Comparison of ENCODE assay signal across 26 cellular contexts in the genomic region with DNA sequence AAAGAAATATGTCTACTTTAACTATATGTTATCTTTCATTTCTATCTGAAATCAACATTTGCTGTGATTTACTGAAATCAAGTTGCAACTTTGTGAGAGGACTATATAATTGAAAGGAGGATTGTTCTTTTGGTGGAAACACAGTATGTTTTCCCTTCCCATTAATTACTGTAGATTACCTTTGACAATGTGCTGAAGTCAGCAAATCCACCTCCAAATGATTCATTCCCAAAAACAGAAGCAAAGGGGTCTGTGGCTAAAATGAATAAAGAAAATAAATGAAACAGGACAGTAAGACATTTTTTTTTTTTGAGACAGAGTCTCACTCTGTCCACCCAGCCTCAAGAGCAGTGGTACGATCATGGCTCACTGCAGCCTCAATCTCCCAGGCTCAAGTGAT. TPM values are rescaled to one million over a fixed set of nuclear protein-coding genes. Genes with fewer than 3 reads are reported as not detected.
DNase-seq lines count a peak whose midpoint lies in the region; ATAC-seq, FAIRE-seq and TF ChIP-seq lines count a peak whose summit lies in the region.
"Had no signal": no experiment of that assay in that cellular context is flagged by ENCODE, and none has a peak within 500 bp of the region (broad histone marks: within the 10 kb centered on the region; RNA-seq: fewer than 3 reads in every experiment).

No MANE protein-coding gene starts in this region.

- H3K27me3 ChIP-seq in HepG2 (ENCODE audit: control insufficient read depth in 1 of 2, insufficient read depth in 2 of 2, low read length in 2 of 2): no peaks in the 10 kb centered on the region
- H3K27me3 ChIP-seq in right lobe of liver: no peaks in the 10 kb centered on the region
- no peaks in the 10 kb centered on the region for H3K27me3 ChIP-seq in IMR-90 (ENCODE audit: control insufficient read depth, insufficient read depth, low read length)
- H3K27me3 ChIP-seq: BE2C, BLaER1 had no signal

- no peak overlapping the region for H3K18ac ChIP-seq in IMR-90 (ENCODE audit: low read depth, low read length)

- dilution Hi-C loops in IMR-90 (cut with HindIII; ENCODE audit: low sequenced_read_pairs, unreplicated experiment): no loop called here

- no peak overlapping the region for H4K91ac ChIP-seq in IMR-90 (ENCODE audit: insufficient read depth, low read depth, low read length)

- H2BK5ac ChIP-seq in IMR-90 (ENCODE audit: low read depth, low read length, poor library complexity, severe bottlenecking): no peak overlapping the region

- no peak for FAIRE-seq in HepG2 (lab: Jason Lieb, UNC)
- FAIRE-seq: GM12891 had no signal

- H3K23ac ChIP-seq in IMR-90 (ENCODE audit: low read depth, low read length): no peak overlapping the region

- H3K79me2 ChIP-seq in HepG2 (ENCODE audit: insufficient read depth, low read length): no peaks in the 10 kb centered on the region

- H3K4me1 Mint-ChIP-seq in effector memory CD8-positive, alpha-beta T cell (ENCODE audit: low read depth in 2 of 2): no peaks in the 10 kb centered on the region
- H3K4me1 Mint-ChIP-seq in nephron progenitor cell: no peaks in the 10 kb centered on the region
- H3K4me1 Mint-ChIP-seq: CD14-positive monocyte; CD8-positive, alpha-beta memory T cell had no signal

- H3K36me3 ChIP-seq in HepG2 (replicated peaks in 1 of 2; ENCODE audit: control insufficient read depth in 1 of 2, insufficient read depth in 2 of 2, low read length in 2 of 2): peaks cover 0 to 17% of the 10 kb centered on the region in 2 experiments; a peak in 3 of 5 replicates
- H3K36me3 ChIP-seq in right lobe of liver: peaks cover 0 to 14% (median 8%) of the 10 kb centered on the region in 4 donors
- peaks cover 8% of the 10 kb centered on the region for H3K36me3 ChIP-seq in IMR-90 (ENCODE audit: control insufficient read depth, insufficient read depth, low read length)
- H3K36me3 ChIP-seq: BE2C had no signal

- 93% methylated on average over 1 of the region's 1 CpG for WGBS in HepG2 (ENCODE audit: low lambda C conversion rate)
- 100% methylated on average over 1 of the region's 1 CpG for WGBS in right lobe of liver (ENCODE audit: insufficient coverage, low coverage, low lambda C conversion rate, missing lambda C conversion rate)
- no CpG with 5 or more reads among the region's 1 CpG for WGBS in IMR-90 (ENCODE audit: extremely low coverage in 2 of 2, insufficient read length in 1 of 2), 2 experiments

- in situ Hi-C loops in HepG2 (cut with HindIII; ENCODE audit: extremely low pct_ligation_motif_present, low pct_unique_long_range_greater_than_20kb): no loop called here
- in situ Hi-C loops in IMR-90 (cut with MboI; ENCODE audit: low sequenced_read_pairs): no loop called here

- CTCF ChIA-PET in HepG2 (lab: Yijun Ruan, JAX; ENCODE audit: low intra/inter-chr PET ratio, low total read pairs): no interaction called here
- CTCF ChIA-PET in IMR-90 (lab: Yijun Ruan, JAX): no interaction called here

- H3K14ac ChIP-seq in IMR-90 (replicated peaks; ENCODE audit: low read depth, low read length): no peak overlapping the region

- DNase-seq in HepG2 (ENCODE audit: low spot score) (no peak), right lobe of liver (no peak), IMR-90 (no peak), nephron progenitor cell (no peak), mucosa of gallbladder (ENCODE audit: low spot score) (no peak)
- DNase-seq in effector memory CD8-positive, alpha-beta T cell: no peak
- DNase-seq in effector CD8-positive, alpha-beta T cell (lab: John Stamatoyannopoulos, UW): no peak
- DNase-seq: ACHN; BE2C; C1 segment of cervical spinal cord; CD4-positive, alpha-beta memory T cell; CD4-positive, CD25-positive, alpha-beta regulatory T cell; CD8-positive, alpha-beta memory T cell; COR-L47; DMS 273 treated with DMSO at 0.1 percent for 48 hours; DMS153; DMS53; DMS79; DND-41; EL; GF-D8 had no signal

- no peak overlapping the region for H2BK120ac ChIP-seq in IMR-90 (ENCODE audit: low read depth, low read length)

- H3K27ac Mint-ChIP-seq in effector memory CD8-positive, alpha-beta T cell: peak overlapping the region; percentile 8 to 35
- peak overlapping the region; percentile 12 for H3K27ac Mint-ChIP-seq in nephron progenitor cell
- H3K27ac Mint-ChIP-seq: CD14-positive monocyte; CD4-positive, CD25-positive, alpha-beta regulatory T cell; CD8-positive, alpha-beta memory T cell had no signal

- TF ChIP-seq RAD21 in HepG2 (CRISPR knock-in tag; IDR thresholded peaks at IDR 0.05) (no peak), IMR-90 (IDR thresholded peaks at IDR 0.05; ENCODE audit: low read length) (no peak)

- no peaks in the 10 kb centered on the region for H3K79me1 ChIP-seq in IMR-90 (ENCODE audit: low read depth in 1 of 2, low read length in 2 of 2)

- H3K4me1 ChIP-seq in HepG2 (ENCODE audit: insufficient read depth, low read length) (no peaks in the 10 kb centered on the region), right lobe of liver (no peaks in the 10 kb centered on the region), IMR-90 (ENCODE audit: control insufficient read depth, insufficient read depth, low read length) (no peaks in the 10 kb centered on the region)
- H3K4me1 ChIP-seq: BE2C, BLaER1 had no signal

- H2AK9ac ChIP-seq in IMR-90 (replicated peaks; ENCODE audit: low read depth, low read length, poor library complexity): no peak overlapping the region

- H3K4ac ChIP-seq in IMR-90 (ENCODE audit: low read depth, low read length): no peak overlapping the region

- H3K9ac ChIP-seq in HepG2 (ENCODE audit: insufficient read depth, low read depth, low read length) (no peak overlapping the region), IMR-90 (ENCODE audit: low read depth, low read length) (no peak overlapping the region)
- H3K9ac ChIP-seq: BLaER1 had no signal

- H3K27ac ChIP-seq in HepG2 (ENCODE audit: extremely low read length, insufficient read depth, low read length) (no peak overlapping the region), right lobe of liver (no peak overlapping the region), IMR-90 (ENCODE audit: insufficient read depth, low read length) (no peak overlapping the region)
- H3K27ac ChIP-seq: 22Rv1, BLaER1 had no signal

- TF ChIP-seq CTCF in HepG2 (CRISPR knock-in tag; IDR thresholded peaks at IDR 0.05): no peak
- TF ChIP-seq CTCF in right lobe of liver (IDR thresholded peaks at IDR 0.05): no peak
- no peak for TF ChIP-seq CTCF in IMR-90 (conservative IDR thresholded peaks at IDR 0.05; ENCODE audit: low read depth, low read length)
- TF ChIP-seq CTCF in nephron progenitor cell (IDR thresholded peaks at IDR 0.05): no peak

- H3K27me3 Mint-ChIP-seq in effector memory CD8-positive, alpha-beta T cell: no peaks in the 10 kb centered on the region
- H3K27me3 Mint-ChIP-seq in nephron progenitor cell (ENCODE audit: low read depth, poor library complexity): no peaks in the 10 kb centered on the region
- H3K27me3 Mint-ChIP-seq: CD4-positive, alpha-beta memory T cell; CD4-positive, CD25-positive, alpha-beta regulatory T cell; CD8-positive, alpha-beta memory T cell had no signal

- BruUV-seq in HepG2 (replicated peaks; lab: Mats Ljungman, UMichigan) (no TSS peak), IMR-90 (replicated peaks; lab: Mats Ljungman, UMichigan) (no TSS peak)

- no peak overlapping the region for H3K56ac ChIP-seq in IMR-90 (ENCODE audit: extremely low read depth, insufficient read depth, low read length)

- H3K9me3 Mint-ChIP-seq in effector memory CD8-positive, alpha-beta T cell: no peaks in the 10 kb centered on the region
- H3K9me3 Mint-ChIP-seq in nephron progenitor cell: no peaks in the 10 kb centered on the region
- H3K9me3 Mint-ChIP-seq: CD14-positive monocyte; CD4-positive, alpha-beta memory T cell; CD4-positive, CD25-positive, alpha-beta regulatory T cell; CD8-positive, alpha-beta memory T cell had no signal

- intact Hi-C loops in HepG2 (cut with micrococcal nuclease; ENCODE audit: unreplicated experiment) (no loop called here), right lobe of liver (cut with DNase I) (no loop called here), IMR-90 (cut with micrococcal nuclease) (loop anchor here (5.0 kb wide), 1 partner anchor 37 kb away; no protein-coding TSS in a partner anchor)

- H2AK5ac ChIP-seq in IMR-90 (ENCODE audit: low read depth, low read length): no peak overlapping the region

- H3K4me2 ChIP-seq in HepG2 (ENCODE audit: low read depth, low read length) (no peak overlapping the region), IMR-90 (ENCODE audit: low read depth, low read length) (no peak overlapping the region)
- H3K4me2 ChIP-seq: BLaER1 had no signal

- peaks cover 76% of the 10 kb centered on the region for H3K36me3 Mint-ChIP-seq in effector memory CD8-positive, alpha-beta T cell (ENCODE audit: insufficient read depth)
- peaks cover 14% of the 10 kb centered on the region for H3K36me3 Mint-ChIP-seq in nephron progenitor cell (ENCODE audit: low read depth)

- H3K4me3 Mint-ChIP-seq in effector memory CD8-positive, alpha-beta T cell: no peak overlapping the region
- no peak overlapping the region for H3K4me3 Mint-ChIP-seq in nephron progenitor cell
- H3K4me3 Mint-ChIP-seq: CD14-positive monocyte; CD4-positive, alpha-beta memory T cell; CD4-positive, CD25-positive, alpha-beta regulatory T cell; CD8-positive, alpha-beta memory T cell had no signal

- no peak overlapping the region for H2BK15ac ChIP-seq in IMR-90 (ENCODE audit: low read depth, low read length)

- no peak for TF ChIP-seq EP300 in HepG2 (IDR thresholded peaks at IDR 0.05; ENCODE audit: low read depth in 2 of 2, low read length in 2 of 2)
- TF ChIP-seq EP300 in HepG2 (CRISPR knock-in tag; IDR thresholded peaks at IDR 0.05; ENCODE audit: borderline replicate concordance): no peak

- no peaks in the 10 kb centered on the region for H3K9me3 ChIP-seq in HepG2 (ENCODE audit: low read length)
- no peaks in the 10 kb centered on the region for H3K9me3 ChIP-seq in right lobe of liver
- H3K9me3 ChIP-seq in IMR-90 (ENCODE audit: control insufficient read depth, insufficient read depth, low read length): no peaks in the 10 kb centered on the region
- H3K9me3 ChIP-seq: BE2C, BLaER1 had no signal

- H2AFZ ChIP-seq in HepG2 (ENCODE audit: low read length): no peak overlapping the region
- H2AFZ ChIP-seq in IMR-90 (replicated peaks; ENCODE audit: low read length, poor library complexity): no peak overlapping the region

- H4K5ac ChIP-seq in IMR-90 (ENCODE audit: low read depth, low read length): no peak overlapping the region

- H3K9me1 ChIP-seq in IMR-90 (ENCODE audit: insufficient read depth, low read length): no peaks in the 10 kb centered on the region

- no peak for TF ChIP-seq POLR2A in HepG2 (IDR thresholded peaks at IDR 0.05; ENCODE audit: insufficient read depth in 1 of 2, low read depth in 2 of 2, low read length in 2 of 2)
- no peak for TF ChIP-seq POLR2A in right lobe of liver (IDR thresholded peaks at IDR 0.05)
- TF ChIP-seq POLR2A in IMR-90 (IDR thresholded peaks at IDR 0.05; ENCODE audit: low read depth, low read length): no peak

- H4K20me1 ChIP-seq in HepG2 (ENCODE audit: insufficient read depth, low read length) (no peaks in the 10 kb centered on the region), IMR-90 (ENCODE audit: insufficient read depth, low read length) (no peaks in the 10 kb centered on the region)
- H4K20me1 ChIP-seq: BLaER1 had no signal

- no peak overlapping the region for H2BK20ac ChIP-seq in IMR-90 (ENCODE audit: low read depth, low read length)

- no peak overlapping the region for H4K8ac ChIP-seq in IMR-90 (ENCODE audit: low read depth in 2 of 2, low read length in 2 of 2)

- no peak for ATAC-seq in HepG2
- no peak for ATAC-seq in right lobe of liver
- ATAC-seq in IMR-90 (ENCODE audit: low read depth): no peak
- no peak for ATAC-seq in effector memory CD8-positive, alpha-beta T cell (replicated peaks)
- ATAC-seq in GM18868 (IDR thresholded peaks at IDR 0.05; ENCODE audit: unreplicated experiment): no peak

- POLR2A ChIA-PET in HepG2 (lab: Yijun Ruan, JAX): no interaction called here
- POLR2A ChIA-PET in IMR-90 (lab: Charles Lee; ENCODE audit: unreplicated experiment): no interaction called here

- H3K4me3 ChIP-seq in HepG2 (replicated peaks in 1 of 3; ENCODE audit: insufficient read depth in 1 of 3, low read depth in 2 of 3, low read length in 3 of 3) (no peak overlapping the region), right lobe of liver (no peak overlapping the region), IMR-90 (ENCODE audit: insufficient read depth, low read depth, low read length) (no peak overlapping the region)
- H3K4me3 ChIP-seq: BLaER1 had no signal

RNA-seq across cellular contexts. Expression of a gene that starts 35.4 kb away (rescaled TPM):
- total RNA-seq in HepG2 (2016; rRNA removed; fragmentation: Illumina TruSeq; extraction: Trizol): 0.33 and 0.90 TPM in 2 replicates
- 0.44 and 0.61 TPM in 2 replicates for total RNA-seq in HepG2 (2016; cell fraction: cytosol; rRNA removed; fragmentation: Illumina TruSeq; extraction: Trizol; ENCODE audit: low read depth)
- 0.48 and 1.2 TPM in 2 replicates for total RNA-seq in HepG2 (2016; cell fraction: insoluble cytoplasmic fraction; rRNA removed; fragmentation: Illumina TruSeq; extraction: Trizol)
- total RNA-seq in HepG2 (2016; cell fraction: membrane; rRNA removed; fragmentation: Illumina TruSeq; extraction: Trizol): 0.79 and 1.1 TPM in 2 replicates
- total RNA-seq in HepG2 (2016; cell fraction: nucleus; rRNA removed; fragmentation: Illumina TruSeq; extraction: Trizol): 0.50 and 0.81 TPM in 2 replicates
- 1.5 and 1.7 TPM in 2 replicates for polyA plus RNA-seq in HepG2 (2011; rRNA removed)
- polyA plus RNA-seq in HepG2 (2011; cell fraction: cytosol; rRNA removed): 0.79 and 1.2 TPM in 2 replicates
- polyA plus RNA-seq in HepG2 (2011; cell fraction: nucleus; rRNA removed): 1.1 and 1.7 TPM in 2 replicates
- 0.32 and 0.73 TPM in 2 replicates for polyA plus RNA-seq in HepG2 (2012)
- polyA plus RNA-seq in HepG2 (2016; cell fraction: cytosol; fragmentation: Illumina TruSeq; extraction: Trizol; ENCODE audit: low read depth): 0.38 and 0.95 TPM in 2 replicates
- polyA plus RNA-seq in HepG2 (2016; cell fraction: insoluble cytoplasmic fraction; fragmentation: Illumina TruSeq; extraction: Trizol; ENCODE audit: low read depth): 1.2 and 1.3 TPM in 2 replicates
- polyA plus RNA-seq in HepG2 (2016; cell fraction: membrane; fragmentation: Illumina TruSeq; extraction: Trizol; ENCODE audit: low read depth): 0.62 and 0.74 TPM in 2 replicates
- 1.8 and 2.5 TPM in 2 replicates for polyA plus RNA-seq in HepG2 (2016; cell fraction: nucleus; fragmentation: Illumina TruSeq; extraction: Trizol; ENCODE audit: insufficient read depth, low read depth)
- 0.47 and 1.9 TPM in 2 replicates for polyA minus RNA-seq in HepG2 (2011; rRNA and poly(A)+ RNA removed; ENCODE audit: low replicate concordance)
- 1.2 and 1.3 TPM in 2 replicates for polyA minus RNA-seq in HepG2 (2011; cell fraction: cytosol; rRNA and poly(A)+ RNA removed)
- 0.77 and 1.4 TPM in 2 replicates for polyA minus RNA-seq in HepG2 (2011; cell fraction: nucleus; rRNA and poly(A)+ RNA removed)
- 1 to 10 TPM in 5 of 6 experiments, under 1 TPM in 1; 0.34 to 8.5 (median 3.4) TPM for total RNA-seq in right lobe of liver
- 0.28 and 0.72 TPM in 2 replicates for total RNA-seq in IMR-90 (2012; rRNA removed)
- 0.62 and 0.79 TPM in 2 replicates for polyA plus RNA-seq in IMR-90 (2012; rRNA removed)
- 0.08 and 0.42 TPM in 2 replicates for polyA plus RNA-seq in IMR-90 (2012; cell fraction: cytosol; rRNA removed)
- polyA plus RNA-seq in IMR-90 (2012; cell fraction: nucleus; rRNA removed; ENCODE audit: low replicate concordance): 0.40 and 0.60 TPM in 2 replicates
- total RNA-seq in mucosa of gallbladder: 62.3 TPM
- total RNA-seq: CD4-positive, alpha-beta memory T cell; CD4-positive, CD25-positive, alpha-beta regulatory T cell had no signal
- polyA plus RNA-seq: CD14-positive monocyte; CD4-positive, alpha-beta memory T cell; CD8-positive, alpha-beta memory T cell had no signal
